In the genomic region with DNA sequence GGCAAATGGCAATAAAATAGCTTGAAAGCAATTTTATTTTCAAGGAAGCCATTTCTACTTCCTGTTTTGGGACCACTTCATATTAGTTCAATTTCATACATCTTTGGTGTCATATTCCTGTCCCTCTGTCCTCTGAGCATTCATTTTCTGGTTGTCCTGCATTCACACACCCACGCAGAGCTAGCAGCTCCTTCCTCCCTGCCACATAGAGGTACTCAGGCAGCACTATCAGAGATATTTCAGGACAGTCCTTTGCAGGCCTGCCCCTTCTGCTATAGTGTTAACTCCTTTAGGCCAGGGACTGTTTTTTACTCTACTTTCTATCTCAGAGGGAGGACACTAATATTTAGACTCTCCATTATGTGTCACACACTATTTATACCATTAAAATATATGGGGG, we compare ENCODE assay signal across 25 cellular contexts.
"Had no signal": no experiment of that assay in that cellular context is flagged by ENCODE, and none has a peak within 500 bp of the region (broad histone marks: within the 10 kb centered on the region; RNA-seq: fewer than 3 reads in every experiment).

No MANE protein-coding gene starts in this region.

- DNase-seq: activated CD4-positive, alpha-beta memory T cell treated with anti-CD3 and anti-CD28 coated beads for 36 hours; activated CD4-positive, alpha-beta T cell treated with anti-CD3 and anti-CD28 coated beads, Interleukin-2, amount 10 ng/mL, durations not matched to agents 7 days and 5 days; activated CD8-positive, alpha-beta memory T cell treated with anti-CD3 and anti-CD28 coated beads, Interleukin-2, amount 50 U/mL, for 4 hours; activated gamma-delta T cell treated with Interleukin-2 at 50 U/mL for 16 hours; activated naive CD4-positive, alpha-beta T cell treated with anti-CD3 and anti-CD28 coated beads for 36 hours; activated T-cell treated with anti-CD3 and anti-CD28 coated beads for 4 hours; activated T-cell treated with anti-CD3 and anti-CD28 coated beads, Interleukin-2, amount 50 U/mL, for 4 hours; anterior cingulate cortex; caudate nucleus; cerebellar nuclear complex; NCI-H1105 treated with DMSO at 0.1 percent for 48 hours; NCI-H1436; NCI-H1694; NCI-H1930; NCI-H2081 treated with DMSO at 0.1 percent for 48 hours; NCI-H226; NCI-H446 treated with DMSO at 0.1 percent for 48 hours; PC-9; SW 1271; T-helper 1 cell; T-helper 2 cell; T-helper 9 cell had no signal

- H2AFZ ChIP-seq: PC-9 had no signal

- H3K27ac ChIP-seq: PC-9, RWPE1 had no signal

- H3K4me3 ChIP-seq: PC-9 had no signal

- ATAC-seq: activated naive CD4-positive, alpha-beta T cell treated with anti-CD3 and anti-CD28 coated beads, Interleukin-2, amount 50 U/mL, for 72 hours; activated T-cell treated with anti-CD3 and anti-CD28 coated beads, Interleukin-2, amount 50 U/mL, for 4 hours; Right ventricle myocardium inferior had no signal

- H3K4me2 ChIP-seq: PC-9 had no signal
